Comparison of ENCODE assay signal across 9 cellular contexts in the genomic region with DNA sequence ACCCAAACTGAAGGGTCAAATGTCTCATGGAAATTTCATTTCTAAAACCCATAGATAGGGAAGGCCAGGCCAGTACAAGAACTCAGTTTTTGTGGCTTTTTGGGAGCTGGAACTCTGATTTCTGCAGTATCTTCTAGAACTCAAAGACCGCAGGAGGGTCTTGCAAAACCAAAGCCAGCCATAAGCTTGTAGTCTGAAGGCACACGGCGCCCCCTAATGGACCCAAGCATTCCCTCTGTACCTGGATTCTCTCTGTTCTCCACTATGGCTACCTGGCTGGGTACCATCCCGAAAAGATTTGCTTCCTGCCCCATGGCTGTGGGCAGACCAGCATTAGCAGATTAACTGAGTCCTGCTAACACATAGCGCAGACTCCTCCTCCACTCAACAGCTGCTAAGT.
A peak's percentile ranks its signal among the peaks of the same experiment; 100 is the strongest.
DNase-seq lines count a peak whose midpoint lies in the region; ATAC-seq and TF ChIP-seq lines count a peak whose summit lies in the region.
"Had no signal": no experiment of that assay in that cellular context is flagged by ENCODE, and none has a peak within 500 bp of the region (broad histone marks: within the 10 kb centered on the region; RNA-seq: fewer than 3 reads in every experiment).

No MANE protein-coding gene starts in this region.

- in situ Hi-C loops in astrocyte of the cerebellum (cut with HindIII; ENCODE audit: low sequenced_read_pairs) = no loop called here

- DNase-seq in GM10266 (ENCODE audit: extremely low spot score) = peak; percentile 16
- DNase-seq in NCI-H1105 (lab: John Stamatoyannopoulos, UW) = peak; percentile 54
- DNase-seq in astrocyte of the cerebellum (ENCODE audit: low read depth) = peak; percentile 33
- DNase-seq in left colon = peak in 1 of 2 donors; percentile 39
- DNase-seq in stimulated activated naive CD4-positive, alpha-beta T cell treated with Interleukin-2 at 50 U/mL for 16 hours (lab: John Stamatoyannopoulos, UW) = no peak
- no peak for DNase-seq in stimulated activated naive CD4-positive, alpha-beta T cell (lab: John Stamatoyannopoulos, UW)
- DNase-seq in effector CD8-positive, alpha-beta T cell (lab: John Stamatoyannopoulos, UW) = no peak

- ATAC-seq in left colon = peak; percentile 49
- no peak for ATAC-seq in GM18502 (IDR thresholded peaks at IDR 0.05; ENCODE audit: poor library complexity, unreplicated experiment)

- intact Hi-C loops in left colon (cut with DNase I, micrococcal nuclease) = no loop called here

- TF ChIP-seq CTCF in GM10266 (IDR thresholded peaks at IDR 0.05; ENCODE audit: control insufficient read depth, insufficient read depth, low read depth, missing control alignments) (peak; percentile 54), astrocyte of the cerebellum (IDR thresholded peaks at IDR 0.05; ENCODE audit: low read depth, low read length, missing control alignments) (peak; percentile 70)

- no peak overlapping the region for H3K4me3 ChIP-seq in astrocyte of the cerebellum (ENCODE audit: low read depth, low read length)
- H3K4me3 ChIP-seq: SJSA1 had no signal

Comparison
In these comparisons a context has a peak if more than half of its experiments do, and no peak if none do; other contexts are left out.
1. DNase-seq: peak in GM10266 (single experiment), NCI-H1105 (single experiment) and astrocyte of the cerebellum (single experiment); none in stimulated activated naive CD4-positive, alpha-beta T cell treated with Interleukin-2 at 50 U/mL for 16 hours (single experiment), stimulated activated naive CD4-positive, alpha-beta T cell (0 of 6) and effector CD8-positive, alpha-beta T cell (single experiment).